In the genomic region with DNA sequence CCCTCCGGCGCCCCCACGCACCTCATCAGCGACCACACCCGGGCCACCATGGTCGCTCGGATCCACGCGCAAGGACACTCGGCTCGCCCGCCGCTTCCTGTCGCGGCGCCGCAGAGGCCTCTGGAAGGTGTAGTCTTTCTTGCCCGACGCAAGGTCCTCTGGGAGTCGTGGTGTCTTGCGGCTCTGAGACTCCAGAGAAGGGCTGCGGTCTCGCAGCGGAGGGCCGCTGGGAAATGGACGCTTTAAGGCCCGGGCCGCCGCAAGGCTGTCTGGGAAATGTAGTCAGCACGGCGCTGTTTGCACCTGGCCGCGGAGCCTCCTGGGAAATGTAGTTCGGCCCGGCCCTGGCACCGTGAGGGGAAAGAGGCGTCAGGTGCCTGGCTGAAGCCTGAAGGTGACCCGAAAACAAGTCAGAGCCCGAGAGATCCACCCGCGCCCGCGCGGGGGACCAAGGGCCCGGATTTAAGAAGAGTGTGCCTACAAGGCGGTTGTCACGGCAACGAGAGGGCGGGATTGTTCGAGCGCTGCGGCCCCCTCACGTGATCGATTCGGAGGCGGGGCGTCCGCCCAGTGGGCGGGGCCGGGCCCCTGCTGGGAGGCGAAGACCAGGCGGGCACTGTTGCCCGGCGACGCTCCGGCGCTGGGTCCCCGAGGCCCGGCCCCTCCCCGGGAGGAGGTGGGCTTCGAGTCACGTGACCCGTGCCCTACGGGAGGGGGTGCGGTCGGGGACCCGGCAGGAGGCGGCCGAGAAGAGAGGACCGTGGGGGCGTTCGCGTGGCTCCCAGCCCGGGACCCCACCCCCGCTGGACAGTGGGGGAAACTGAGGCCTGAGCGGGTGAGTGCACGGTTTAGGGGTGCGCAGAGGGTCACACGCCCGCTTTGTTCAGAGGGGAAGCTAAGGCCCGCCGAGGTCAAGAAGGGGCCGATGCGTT, we compare ENCODE assay signal across 8 cellular contexts. TPM values are rescaled to one million over a fixed set of nuclear protein-coding genes. Genes with fewer than 3 reads are reported as not detected.
DNase-seq lines count a peak whose midpoint lies in the region; ATAC-seq and TF ChIP-seq lines count a peak whose summit lies in the region.

A gene with protein sequence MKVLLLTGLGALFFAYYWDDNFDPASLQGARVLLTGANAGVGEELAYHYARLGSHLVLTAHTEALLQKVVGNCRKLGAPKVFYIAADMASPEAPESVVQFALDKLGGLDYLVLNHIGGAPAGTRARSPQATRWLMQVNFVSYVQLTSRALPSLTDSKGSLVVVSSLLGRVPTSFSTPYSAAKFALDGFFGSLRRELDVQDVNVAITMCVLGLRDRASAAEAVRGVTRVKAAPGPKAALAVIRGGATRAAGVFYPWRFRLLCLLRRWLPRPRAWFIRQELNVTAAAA (plus strand): TSS at position 591 of the 932 bp plus-strand sequence. CDS start 3,806 bp downstream, outside the sequence.
A gene with protein sequence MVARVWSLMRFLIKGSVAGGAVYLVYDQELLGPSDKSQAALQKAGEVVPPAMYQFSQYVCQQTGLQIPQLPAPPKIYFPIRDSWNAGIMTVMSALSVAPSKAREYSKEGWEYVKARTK (minus strand): TSS at position 80 of the 932 bp plus-strand sequence. CDS start 30 bp downstream, at position 50.

- DNase-seq in COR-L47 (lab: John Stamatoyannopoulos, UW) (peak; percentile 96), HUDEP-2 (lab: John Stamatoyannopoulos, UW; ENCODE audit: unreplicated experiment in 76 of 76) (peak; percentile 78 to 100 (median 99)), NT2/D1 (ENCODE audit: low read depth, low spot score) (peak; percentile 98), endothelial cell (ENCODE audit: low spot score) (peak; percentile 98), mesothelial cell of epicardium (ENCODE audit: low spot score in 2 of 2, unreplicated experiment in 2 of 2) (peak; percentile 96 to 99)
- DNase-seq in activated CD8-positive, alpha-beta memory T cell treated with anti-CD3 and anti-CD28 coated beads, Interleukin-2, amount 50 U/mL, for 4 hours = peak; percentile 97
- DNase-seq in stimulated activated CD8-positive, alpha-beta memory T cell treated with anti-CD3 and anti-CD28 coated beads, Interleukin-15, amount 100 ng/mL, for 48 hours (ENCODE audit: low read depth in 2 of 2) = peak; percentile 96 to 97

- TF ChIP-seq CTCF in endothelial cell (IDR thresholded peaks at IDR 0.05; ENCODE audit: unreplicated experiment) (no peak), mesothelial cell of epicardium (IDR thresholded peaks at IDR 0.05; ENCODE audit: unreplicated experiment) (no peak)

- H3K27ac Mint-ChIP-seq in endothelial cell (ENCODE audit: unreplicated experiment) (peak within 1 kb of the TSS; percentile 97), mesothelial cell of epicardium (peak within 1 kb of the TSS; percentile 96)

- H3K27me3 ChIP-seq in NT2/D1 (ENCODE audit: insufficient read depth, insufficient read length) = no peaks in the 10 kb centered on the region

- peaks cover 8% of the 10 kb centered on the region for H3K4me1 ChIP-seq in NT2/D1 (ENCODE audit: insufficient read depth, insufficient read length)

- H3K4me1 Mint-ChIP-seq in endothelial cell (ENCODE audit: unreplicated experiment) (peaks cover 24% of the 10 kb centered on the region), mesothelial cell of epicardium (peaks cover 30% of the 10 kb centered on the region)

- H3K4me3 ChIP-seq in NT2/D1 (ENCODE audit: insufficient read length, low read depth) = peak within 1 kb of the TSS; percentile 92

- peaks cover 27% of the 10 kb centered on the region for H3K36me3 ChIP-seq in NT2/D1 (ENCODE audit: insufficient read depth, insufficient read length, low read length)

- H3K4me3 Mint-ChIP-seq in endothelial cell (ENCODE audit: unreplicated experiment) (peak within 1 kb of the TSS; percentile 94), mesothelial cell of epicardium (peak within 1 kb of the TSS; percentile 100)

- no peaks in the 10 kb centered on the region for H3K9me3 ChIP-seq in NT2/D1 (ENCODE audit: insufficient read depth, low read length)

- H3K9ac ChIP-seq in NT2/D1 (ENCODE audit: insufficient read length, low read depth) = peak within 1 kb of the TSS; percentile 85

- H3K9me3 Mint-ChIP-seq in endothelial cell (ENCODE audit: unreplicated experiment) (no peaks in the 10 kb centered on the region), mesothelial cell of epicardium (no peaks in the 10 kb centered on the region)

- peaks cover 26% of the 10 kb centered on the region for H3K27me3 Mint-ChIP-seq in endothelial cell (ENCODE audit: unreplicated experiment)
- H3K27me3 Mint-ChIP-seq in mesothelial cell of epicardium (ENCODE audit: low read depth) = no peaks in the 10 kb centered on the region

- H3K36me3 Mint-ChIP-seq in endothelial cell (ENCODE audit: low read depth, unreplicated experiment) (peaks cover 10% of the 10 kb centered on the region), mesothelial cell of epicardium (no peaks in the 10 kb centered on the region)

- peak; percentile 82 for ATAC-seq in GM21381 (IDR thresholded peaks at IDR 0.05; ENCODE audit: unreplicated experiment)

RNA-seq across cellular contexts. Expression of the first gene that starts in this region (rescaled TPM):
- total RNA-seq in endothelial cell (ENCODE audit: unreplicated experiment) = 11.8 TPM
- 15.9 to 16.7 TPM (median 16.0 TPM) in 3 replicates for total RNA-seq in mesothelial cell of epicardium

RNA-seq across cellular contexts. Expression of the second gene that starts in this region (rescaled TPM):
- total RNA-seq in endothelial cell (ENCODE audit: unreplicated experiment) = 23.6 TPM
- 30.0 to 32.3 TPM (median 30.7 TPM) in 3 replicates for total RNA-seq in mesothelial cell of epicardium

Comparison
In these comparisons a context has a peak if more than half of its experiments do, and no peak if none do; other contexts are left out.
1. Peak in every context shown above with its lines: DNase-seq, ATAC-seq and H3K4me3 ChIP-seq.